ENCODE assay signal across 26 cellular contexts in the genomic region with DNA sequence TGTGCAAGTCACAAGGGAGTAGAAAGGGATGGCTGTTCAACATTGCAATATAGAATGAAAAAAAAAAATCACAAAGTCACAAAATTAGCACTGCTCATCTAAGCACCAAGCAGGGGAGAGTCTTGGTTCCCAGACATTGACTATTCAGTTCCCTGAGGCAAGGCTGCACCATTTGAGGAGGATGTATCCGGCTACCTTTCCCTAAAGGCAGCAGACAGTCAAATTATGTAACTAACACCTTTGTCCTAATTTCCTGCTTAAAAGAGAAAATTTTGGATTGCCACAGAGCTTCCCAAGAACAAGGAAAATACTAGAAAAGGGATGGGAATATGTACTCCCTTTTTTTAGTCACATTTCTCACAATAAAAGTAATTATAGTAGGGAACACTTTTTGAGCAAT.
DNase-seq lines count a peak whose midpoint lies in the region; ATAC-seq, FAIRE-seq and TF ChIP-seq lines count a peak whose summit lies in the region.
"Had no signal": no experiment of that assay in that cellular context is flagged by ENCODE, and none has a peak within 500 bp of the region (broad histone marks: within the 10 kb centered on the region; RNA-seq: fewer than 3 reads in every experiment).

No MANE protein-coding gene starts in this region.

- H2BK120ac ChIP-seq in H1 (replicated peaks; ENCODE audit: low read depth, low read length): no peak overlapping the region

- H3K9me2 ChIP-seq in GM23338 (ENCODE audit: insufficient read depth): no peaks in the 10 kb centered on the region

- no peak overlapping the region for H4K5ac ChIP-seq in H1 (ENCODE audit: insufficient read length, low read depth, low read length)

- no peaks in the 10 kb centered on the region for H3K36me3 Mint-ChIP-seq in GM23338 (ENCODE audit: low read depth)
- no peaks in the 10 kb centered on the region for H3K36me3 Mint-ChIP-seq in WTC11
- H3K36me3 Mint-ChIP-seq: CD14-positive monocyte; CD8-positive, alpha-beta memory T cell had no signal

- no peaks in the 10 kb centered on the region for H3K23me2 ChIP-seq in H1 (ENCODE audit: low read depth, low read length)

- no peaks in the 10 kb centered on the region for H3K9me3 Mint-ChIP-seq in GM23338
- H3K9me3 Mint-ChIP-seq in WTC11: no peaks in the 10 kb centered on the region

- no peak overlapping the region for H2AK5ac ChIP-seq in H1 (ENCODE audit: low read depth, low read length)

- H3K4me1 ChIP-seq in GM23338 (ENCODE audit: insufficient read depth): no peaks in the 10 kb centered on the region
- H3K4me1 ChIP-seq in H1 (replicated peaks in 1 of 4; ENCODE audit: control insufficient read depth in 3 of 4, insufficient read depth in 4 of 4, low read length in 3 of 4): no peaks in the 10 kb centered on the region
- H3K4me1 ChIP-seq: A549, BE2C had no signal

- ATAC-seq in GM23338: no peak
- ATAC-seq in WTC11: no peak; the same call in 1 of the 2 replicates
- ATAC-seq: A549 had no signal

- H3K4me3 ChIP-seq in GM23338 (no peak overlapping the region), H1 (ENCODE audit: extremely low read depth in 1 of 4, insufficient read depth in 2 of 4, low read depth in 3 of 4, low read length in 4 of 4) (no peak overlapping the region)
- H3K4me3 ChIP-seq: A549; BLaER1 treated with 17β-estradiol and CSF1 and Interleukin-3, amounts not matched to agents 10 nM and 100 nM had no signal

- no peaks in the 10 kb centered on the region for H3F3A ChIP-seq in GM23338 (replicated peaks; ENCODE audit: low read depth)

- H3K27ac ChIP-seq in GM23338 (ENCODE audit: low read depth) (no peak overlapping the region), H1 (ENCODE audit: low read depth, low read length) (no peak overlapping the region)
- H3K27ac ChIP-seq: A549; BLaER1 treated with 17β-estradiol and CSF1 and Interleukin-3, amounts not matched to agents 10 nM and 100 nM had no signal

- no peak overlapping the region for H3K14ac ChIP-seq in H1 (ENCODE audit: insufficient read length)

- TF ChIP-seq CTCF in GM23338 (conservative IDR thresholded peaks at IDR 0.05; ENCODE audit: low read depth in 2 of 2) (no peak), WTC11 (IDR thresholded peaks at IDR 0.05) (no peak), H1 (IDR thresholded peaks at IDR 0.05; ENCODE audit: control extremely low read depth in 1 of 3, insufficient read depth in 1 of 3, low read depth in 1 of 3, low read length in 3 of 3) (no peak)

- no peak overlapping the region for H3K18ac ChIP-seq in H1 (ENCODE audit: extremely low read depth, low read length)

- H3K9me3 ChIP-seq in H1 (ENCODE audit: insufficient read depth in 2 of 2, low read depth in 1 of 2, low read length in 1 of 2): no peaks in the 10 kb centered on the region
- H3K9me3 ChIP-seq: A549; BE2C; BLaER1 treated with 17β-estradiol and CSF1 and Interleukin-3, amounts not matched to agents 10 nM and 100 nM had no signal

- H3K36me3 ChIP-seq in GM23338 (ENCODE audit: insufficient read depth) (no peaks in the 10 kb centered on the region), H1 (ENCODE audit: control insufficient read depth in 2 of 4, insufficient read depth in 4 of 4, low read length in 3 of 4) (no peaks in the 10 kb centered on the region)
- H3K36me3 ChIP-seq: BE2C; BLaER1 treated with 17β-estradiol and CSF1 and Interleukin-3, amounts not matched to agents 10 nM and 100 nM had no signal

- no peak for TF ChIP-seq EP300 in H1 (IDR thresholded peaks at IDR 0.05; ENCODE audit: borderline replicate concordance in 1 of 2, low read depth in 2 of 2, low read length in 2 of 2)

- TF ChIP-seq POLR2A in H1 (IDR thresholded peaks at IDR 0.05; ENCODE audit: control extremely low read depth in 1 of 2, low read depth in 2 of 2, low read length in 2 of 2): no peak

- H3K9ac ChIP-seq in H1 (replicated peaks in 1 of 4; ENCODE audit: extremely low read depth in 1 of 4, low read depth in 3 of 4, low read length in 3 of 4): no peak overlapping the region
- H3K9ac ChIP-seq: BLaER1 treated with 17β-estradiol and CSF1 and Interleukin-3, amounts not matched to agents 10 nM and 100 nM had no signal

- no peak for TF ChIP-seq RAD21 in H1 (IDR thresholded peaks at IDR 0.05 in 1 of 2, conservative IDR thresholded peaks at IDR 0.05 in 1 of 2; ENCODE audit: low read depth in 2 of 2, low read length in 2 of 2)

- H3K4ac ChIP-seq in H1 (replicated peaks; ENCODE audit: insufficient read length, low read depth, low read length): no peak overlapping the region

- H3K56ac ChIP-seq in H1 (replicated peaks; ENCODE audit: insufficient read length, low read depth, low read length): no peak overlapping the region

- no peak overlapping the region for H4K8ac ChIP-seq in H1 (ENCODE audit: extremely low read depth, insufficient read depth, low read length)

- CTCF ChIA-PET in WTC11 (lab: Charles Lee): no interaction called here
- CTCF ChIA-PET in H1 (lab: Charles Lee; ENCODE audit: partially characterized antibody): no interaction called here

- H2AFZ ChIP-seq in GM23338 (no peak overlapping the region), H1 (ENCODE audit: low read length) (no peak overlapping the region)

- WGBS in H1 (ENCODE audit: extremely low coverage in 1 of 2, insufficient coverage in 1 of 2, insufficient read length in 1 of 2, insufficient replicate concordance in 2 of 2, low coverage in 1 of 2, low lambda C conversion rate in 2 of 2, missing lambda C conversion rate in 1 of 2), 2 experiments: 77% methylated on average over 1 of the region's 1 CpG; no CpG with 5 or more reads in 1 of the 2 experiments

- H2BK12ac ChIP-seq in H1 (ENCODE audit: low read depth, low read length): no peak overlapping the region

- no peak overlapping the region for H2BK5ac ChIP-seq in H1 (ENCODE audit: low read depth, low read length)

- no peaks in the 10 kb centered on the region for H3K79me1 ChIP-seq in H1 (ENCODE audit: low read depth, low read length)

- H3K79me2 ChIP-seq in GM23338 (replicated peaks; ENCODE audit: insufficient read depth) (no peaks in the 10 kb centered on the region), H1 (ENCODE audit: control insufficient read depth in 1 of 2, insufficient read depth in 2 of 2, low read length in 2 of 2) (no peaks in the 10 kb centered on the region)

- POLR2A ChIA-PET in WTC11 (lab: Charles Lee) (no interaction called here), H1 (lab: Charles Lee; ENCODE audit: partially characterized antibody) (no interaction called here)

- peaks cover 2% of the 10 kb centered on the region for H3K27me3 Mint-ChIP-seq in GM23338 (ENCODE audit: insufficient read depth, low read depth, poor library complexity)
- H3K27me3 Mint-ChIP-seq in WTC11 (ENCODE audit: low read depth): no peaks in the 10 kb centered on the region
- H3K27me3 Mint-ChIP-seq: CD4-positive, alpha-beta T cell; CD8-positive, alpha-beta memory T cell had no signal

- peak; percentile 19 for FAIRE-seq in H1 (lab: Jason Lieb, UNC)
- no peak for FAIRE-seq in GM19239 (lab: Jason Lieb, UNC)
- FAIRE-seq: A549, GM12891, GM18507 had no signal

- no peak overlapping the region for H4K91ac ChIP-seq in H1 (replicated peaks; ENCODE audit: insufficient read length, low read length)

- no peak for DNase-seq in GM23338 (ENCODE audit: low spot score)
- DNase-seq in WTC11 (ENCODE audit: low spot score): no peak
- no peak for DNase-seq in H1 (ENCODE audit: low read depth in 1 of 2, low spot score in 2 of 2)
- peak; percentile 18 for DNase-seq in putamen (ENCODE audit: low spot score)
- no peak for DNase-seq in GM19239 (ENCODE audit: insufficient read length, low spot score)
- DNase-seq in NCI-H510A treated with DMSO at 0.1 percent for 48 hours (lab: John Stamatoyannopoulos, UW): no peak
- DNase-seq in stimulated activated naive CD4-positive, alpha-beta T cell treated with Interleukin-2 at 50 U/mL for 16 hours (lab: John Stamatoyannopoulos, UW): no peak
- no peak for DNase-seq in NCI-H1417 treated with DMSO at 0.1 percent for 48 hours (lab: John Stamatoyannopoulos, UW)
- DNase-seq: 8988T; ACHN; AML-193; BE2C; CD4-positive, alpha-beta T cell; CD8-positive, alpha-beta memory T cell; DMS 273 treated with DMSO at 0.1 percent for 48 hours; DMS79; EL; GF-D8; GOT3; H7; HCEC 1CT had no signal

- H3K4me1 Mint-ChIP-seq in GM23338 (peaks cover 7% of the 10 kb centered on the region; the same call in 2 of the 3 replicates), WTC11 (0 out of 2 replicates have a peak, but pooled peaks cover 8% of the 10 kb centered on the region)
- H3K4me1 Mint-ChIP-seq: CD14-positive monocyte; CD8-positive, alpha-beta memory T cell had no signal

- H3K4me3 Mint-ChIP-seq in GM23338 (no peak overlapping the region), WTC11 (no peak overlapping the region)
- H3K4me3 Mint-ChIP-seq: CD14-positive monocyte; CD4-positive, alpha-beta T cell; CD8-positive, alpha-beta memory T cell had no signal

- H2BK20ac ChIP-seq in H1 (ENCODE audit: low read length): no peak overlapping the region

- H3K4me2 ChIP-seq in GM23338: no peak overlapping the region
- H3K4me2 ChIP-seq in H1 (ENCODE audit: insufficient read depth in 1 of 2, low read depth in 2 of 2, low read length in 2 of 2): no peak overlapping the region
- H3K4me2 ChIP-seq: A549; BLaER1 treated with 17β-estradiol and CSF1 and Interleukin-3, amounts not matched to agents 10 nM and 100 nM had no signal

- H3K27ac Mint-ChIP-seq in GM23338: peak overlapping the region; percentile 19; the same call in 1 of the 2 replicates
- 0 out of 2 replicates have a peak overlapping the region, but pooled peaks have one; percentile 34 for H3K27ac Mint-ChIP-seq in WTC11
- H3K27ac Mint-ChIP-seq: CD14-positive monocyte; CD4-positive, alpha-beta T cell; CD8-positive, alpha-beta memory T cell had no signal

- H4K20me1 ChIP-seq in GM23338 (replicated peaks; ENCODE audit: insufficient read depth) (no peaks in the 10 kb centered on the region), H1 (replicated peaks in 1 of 2; ENCODE audit: control insufficient read depth in 1 of 2, insufficient read depth in 2 of 2, low read length in 2 of 2) (no peaks in the 10 kb centered on the region)
- H4K20me1 ChIP-seq: BLaER1 treated with 17β-estradiol and CSF1 and Interleukin-3, amounts not matched to agents 10 nM and 100 nM had no signal

- no peak overlapping the region for H3K23ac ChIP-seq in H1 (ENCODE audit: insufficient read length)

- no peaks in the 10 kb centered on the region for H3K27me3 ChIP-seq in GM23338 (ENCODE audit: insufficient read depth)
- H3K27me3 ChIP-seq in H1 (replicated peaks in 1 of 4; ENCODE audit: control insufficient read depth in 3 of 4, extremely low read depth in 1 of 4, insufficient read depth in 3 of 4, low read length in 3 of 4): no peaks in the 10 kb centered on the region
- H3K27me3 ChIP-seq: BE2C; BLaER1 treated with 17β-estradiol and CSF1 and Interleukin-3, amounts not matched to agents 10 nM and 100 nM had no signal

- H2BK15ac ChIP-seq in H1 (ENCODE audit: low read length): no peak overlapping the region

TF ChIP-seq in GM23338, 12 proteins besides CTCF, POLR2A, EP300 and RAD21 (continues in another document):
- TF ChIP-seq ZNF331 (CRISPR knock-in tag; IDR thresholded peaks at IDR 0.05; ENCODE audit: low read depth) (no peak), EZH2phosphoT487 (IDR thresholded peaks at IDR 0.05; ENCODE audit: unreplicated experiment) (no peak)
